1 cellular context compared by ENCODE assay signal in the genomic region with DNA sequence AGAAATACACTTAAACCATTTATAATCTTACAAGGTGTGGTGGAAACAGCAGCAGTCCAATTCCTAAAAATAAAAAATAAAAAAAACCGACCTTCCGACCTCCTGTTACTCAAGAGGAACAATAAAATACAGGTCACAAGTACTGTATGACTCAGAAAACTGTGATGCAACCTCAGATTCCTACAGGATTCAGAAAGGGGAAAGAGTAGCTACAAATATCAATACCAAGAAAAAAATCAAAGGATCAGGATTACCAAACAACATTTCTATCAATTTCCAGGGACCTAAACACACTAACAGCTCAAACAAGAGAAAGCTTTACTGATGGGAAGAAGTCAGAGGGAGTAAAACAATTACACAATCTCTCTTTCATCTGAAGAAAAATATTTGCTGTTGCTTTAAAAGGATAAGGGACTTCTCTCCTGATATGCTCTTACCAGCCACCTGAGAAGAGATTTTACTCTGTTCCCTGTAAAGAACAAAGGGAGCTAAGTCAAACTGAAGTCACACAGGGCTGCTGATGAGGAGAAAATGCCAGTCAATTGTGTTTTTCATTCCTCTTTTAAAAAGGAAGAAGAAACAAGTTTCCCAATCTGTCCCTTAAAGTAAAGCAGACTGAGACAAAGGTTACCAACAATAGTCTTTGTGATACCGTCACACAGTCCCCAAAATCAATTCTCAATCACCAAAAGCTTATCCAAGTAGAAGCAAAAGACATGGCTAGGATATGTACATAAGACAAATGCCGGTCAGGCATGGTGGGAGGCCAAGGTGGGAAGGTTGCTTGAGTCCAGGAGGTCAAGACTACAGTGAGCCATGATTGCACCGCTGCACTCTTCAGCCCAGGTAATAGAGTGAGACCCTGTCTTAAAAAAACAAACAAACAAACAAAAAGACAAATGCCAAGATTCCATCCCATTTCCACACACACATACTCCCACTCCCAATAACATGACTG.
TF ChIP-seq lines count a peak whose summit lies in the region.

No MANE protein-coding gene starts in this region.

TF ChIP-seq in HepG2, 621 proteins besides CTCF, POLR2A, EP300 and RAD21 (continues in another document):
- TF ChIP-seq ZNF382 (CRISPR knock-in tag; IDR thresholded peaks at IDR 0.05; ENCODE audit: borderline replicate concordance) (no peak), ZBTB3 (CRISPR knock-in tag; IDR thresholded peaks at IDR 0.05; ENCODE audit: borderline replicate concordance, low read depth) (peak; percentile 75; the same call in 1 of the 2 replicates), NR1H2 (CRISPR knock-in tag; IDR thresholded peaks at IDR 0.05; ENCODE audit: borderline replicate concordance, low read depth) (no peak), YEATS4 (CRISPR knock-in tag; IDR thresholded peaks at IDR 0.05; ENCODE audit: borderline replicate concordance) (no peak; the same call in 1 of the 2 replicates), ZFP62 (CRISPR knock-in tag; IDR thresholded peaks at IDR 0.05) (no peak), ZNF768 (CRISPR knock-in tag; IDR thresholded peaks at IDR 0.05) (no peak), ZBTB21 (CRISPR knock-in tag; IDR thresholded peaks at IDR 0.05) (no peak; the same call in 1 of the 2 replicates), SIX1 (CRISPR knock-in tag; IDR thresholded peaks at IDR 0.05; ENCODE audit: borderline replicate concordance) (peak; percentile 88), BRCA1 (CRISPR knock-in tag; IDR thresholded peaks at IDR 0.05) (no peak), CHD2 (IDR thresholded peaks at IDR 0.05; ENCODE audit: low read depth, low read length) (no peak), MAFK (conservative IDR thresholded peaks at IDR 0.05 in 1 of 2, IDR thresholded peaks at IDR 0.05 in 1 of 2; ENCODE audit: low read length in 2 of 2) (peak in 1 of 2 experiments; percentile 30; a peak in 1 of 4 replicates), MIER3 (CRISPR knock-in tag; IDR thresholded peaks at IDR 0.05; ENCODE audit: borderline replicate concordance) (peak; percentile 80; the same call in 1 of the 2 replicates), ZNF432 (CRISPR knock-in tag; IDR thresholded peaks at IDR 0.05; ENCODE audit: borderline replicate concordance) (no peak)
- TF ChIP-seq, protein P1, sequence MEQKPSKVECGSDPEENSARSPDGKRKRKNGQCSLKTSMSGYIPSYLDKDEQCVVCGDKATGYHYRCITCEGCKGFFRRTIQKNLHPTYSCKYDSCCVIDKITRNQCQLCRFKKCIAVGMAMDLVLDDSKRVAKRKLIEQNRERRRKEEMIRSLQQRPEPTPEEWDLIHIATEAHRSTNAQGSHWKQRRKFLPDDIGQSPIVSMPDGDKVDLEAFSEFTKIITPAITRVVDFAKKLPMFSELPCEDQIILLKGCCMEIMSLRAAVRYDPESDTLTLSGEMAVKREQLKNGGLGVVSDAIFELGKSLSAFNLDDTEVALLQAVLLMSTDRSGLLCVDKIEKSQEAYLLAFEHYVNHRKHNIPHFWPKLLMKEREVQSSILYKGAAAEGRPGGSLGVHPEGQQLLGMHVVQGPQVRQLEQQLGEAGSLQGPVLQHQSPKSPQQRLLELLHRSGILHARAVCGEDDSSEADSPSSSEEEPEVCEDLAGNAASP (CRISPR knock-in tag; IDR thresholded peaks at IDR 0.05; ENCODE audit: borderline replicate concordance), result peak; percentile 8; the same call in 1 of the 2 replicates
- TF ChIP-seq, protein P2, sequence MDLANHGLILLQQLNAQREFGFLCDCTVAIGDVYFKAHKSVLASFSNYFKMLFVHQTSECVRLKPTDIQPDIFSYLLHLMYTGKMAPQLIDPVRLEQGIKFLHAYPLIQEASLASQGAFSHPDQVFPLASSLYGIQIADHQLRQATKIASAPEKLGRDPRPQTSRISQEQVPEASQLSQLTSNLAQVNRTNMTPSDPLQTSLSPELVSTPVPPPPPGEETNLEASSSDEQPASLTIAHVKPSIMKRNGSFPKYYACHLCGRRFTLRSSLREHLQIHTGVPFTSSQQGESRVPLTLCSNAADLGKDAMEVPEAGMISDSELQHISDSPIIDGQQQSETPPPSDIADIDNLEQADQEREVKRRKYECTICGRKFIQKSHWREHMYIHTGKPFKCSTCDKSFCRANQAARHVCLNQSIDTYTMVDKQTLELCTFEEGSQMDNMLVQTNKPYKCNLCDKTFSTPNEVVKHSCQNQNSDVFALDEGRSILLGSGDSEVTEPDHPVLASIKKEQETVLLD (CRISPR knock-in tag; IDR thresholded peaks at IDR 0.05; ENCODE audit: low read depth), result no peak
- TF ChIP-seq, protein P3, sequence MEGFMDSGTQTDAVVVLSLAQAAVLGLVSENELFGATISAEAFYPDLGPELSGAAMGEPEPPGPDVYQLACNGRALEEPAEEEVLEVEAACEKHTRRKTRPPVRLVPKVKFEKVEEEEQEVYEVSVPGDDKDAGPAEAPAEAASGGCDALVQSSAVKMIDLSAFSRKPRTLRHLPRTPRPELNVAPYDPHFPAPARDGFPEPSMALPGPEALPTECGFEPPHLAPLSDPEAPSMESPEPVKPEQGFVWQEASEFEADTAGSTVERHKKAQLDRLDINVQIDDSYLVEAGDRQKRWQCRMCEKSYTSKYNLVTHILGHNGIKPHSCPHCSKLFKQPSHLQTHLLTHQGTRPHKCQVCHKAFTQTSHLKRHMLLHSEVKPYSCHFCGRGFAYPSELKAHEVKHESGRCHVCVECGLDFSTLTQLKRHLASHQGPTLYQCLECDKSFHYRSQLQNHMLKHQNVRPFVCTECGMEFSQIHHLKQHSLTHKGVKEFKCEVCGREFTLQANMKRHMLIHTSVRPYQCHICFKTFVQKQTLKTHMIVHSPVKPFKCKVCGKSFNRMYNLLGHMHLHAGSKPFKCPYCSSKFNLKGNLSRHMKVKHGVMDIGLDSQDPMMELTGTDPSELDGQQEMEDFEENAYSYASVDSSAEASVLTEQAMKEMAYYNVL (CRISPR knock-in tag; IDR thresholded peaks at IDR 0.05; ENCODE audit: borderline replicate concordance), result peak; percentile 98
- TF ChIP-seq, protein P4, sequence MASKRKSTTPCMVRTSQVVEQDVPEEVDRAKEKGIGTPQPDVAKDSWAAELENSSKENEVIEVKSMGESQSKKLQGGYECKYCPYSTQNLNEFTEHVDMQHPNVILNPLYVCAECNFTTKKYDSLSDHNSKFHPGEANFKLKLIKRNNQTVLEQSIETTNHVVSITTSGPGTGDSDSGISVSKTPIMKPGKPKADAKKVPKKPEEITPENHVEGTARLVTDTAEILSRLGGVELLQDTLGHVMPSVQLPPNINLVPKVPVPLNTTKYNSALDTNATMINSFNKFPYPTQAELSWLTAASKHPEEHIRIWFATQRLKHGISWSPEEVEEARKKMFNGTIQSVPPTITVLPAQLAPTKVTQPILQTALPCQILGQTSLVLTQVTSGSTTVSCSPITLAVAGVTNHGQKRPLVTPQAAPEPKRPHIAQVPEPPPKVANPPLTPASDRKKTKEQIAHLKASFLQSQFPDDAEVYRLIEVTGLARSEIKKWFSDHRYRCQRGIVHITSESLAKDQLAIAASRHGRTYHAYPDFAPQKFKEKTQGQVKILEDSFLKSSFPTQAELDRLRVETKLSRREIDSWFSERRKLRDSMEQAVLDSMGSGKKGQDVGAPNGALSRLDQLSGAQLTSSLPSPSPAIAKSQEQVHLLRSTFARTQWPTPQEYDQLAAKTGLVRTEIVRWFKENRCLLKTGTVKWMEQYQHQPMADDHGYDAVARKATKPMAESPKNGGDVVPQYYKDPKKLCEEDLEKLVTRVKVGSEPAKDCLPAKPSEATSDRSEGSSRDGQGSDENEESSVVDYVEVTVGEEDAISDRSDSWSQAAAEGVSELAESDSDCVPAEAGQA (IDR thresholded peaks at IDR 0.05; ENCODE audit: low read depth), result no peak
- TF ChIP-seq, protein P4 (CRISPR knock-in tag; IDR thresholded peaks at IDR 0.05; ENCODE audit: borderline replicate concordance), result no peak
- TF ChIP-seq, protein P5, sequence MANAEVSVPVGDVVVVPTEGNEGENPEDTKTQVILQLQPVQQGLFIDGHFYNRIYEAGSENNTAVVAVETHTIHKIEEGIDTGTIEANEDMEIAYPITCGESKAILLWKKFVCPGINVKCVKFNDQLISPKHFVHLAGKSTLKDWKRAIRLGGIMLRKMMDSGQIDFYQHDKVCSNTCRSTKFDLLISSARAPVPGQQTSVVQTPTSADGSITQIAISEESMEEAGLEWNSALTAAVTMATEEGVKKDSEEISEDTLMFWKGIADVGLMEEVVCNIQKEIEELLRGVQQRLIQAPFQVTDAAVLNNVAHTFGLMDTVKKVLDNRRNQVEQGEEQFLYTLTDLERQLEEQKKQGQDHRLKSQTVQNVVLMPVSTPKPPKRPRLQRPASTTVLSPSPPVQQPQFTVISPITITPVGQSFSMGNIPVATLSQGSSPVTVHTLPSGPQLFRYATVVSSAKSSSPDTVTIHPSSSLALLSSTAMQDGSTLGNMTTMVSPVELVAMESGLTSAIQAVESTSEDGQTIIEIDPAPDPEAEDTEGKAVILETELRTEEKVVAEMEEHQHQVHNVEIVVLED (CRISPR knock-in tag; IDR thresholded peaks at IDR 0.05; ENCODE audit: borderline replicate concordance), result no peak
- TF ChIP-seq, protein P6, sequence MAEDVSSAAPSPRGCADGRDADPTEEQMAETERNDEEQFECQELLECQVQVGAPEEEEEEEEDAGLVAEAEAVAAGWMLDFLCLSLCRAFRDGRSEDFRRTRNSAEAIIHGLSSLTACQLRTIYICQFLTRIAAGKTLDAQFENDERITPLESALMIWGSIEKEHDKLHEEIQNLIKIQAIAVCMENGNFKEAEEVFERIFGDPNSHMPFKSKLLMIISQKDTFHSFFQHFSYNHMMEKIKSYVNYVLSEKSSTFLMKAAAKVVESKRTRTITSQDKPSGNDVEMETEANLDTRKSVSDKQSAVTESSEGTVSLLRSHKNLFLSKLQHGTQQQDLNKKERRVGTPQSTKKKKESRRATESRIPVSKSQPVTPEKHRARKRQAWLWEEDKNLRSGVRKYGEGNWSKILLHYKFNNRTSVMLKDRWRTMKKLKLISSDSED (CRISPR knock-in tag; IDR thresholded peaks at IDR 0.05), result no peak
- TF ChIP-seq, protein P7, sequence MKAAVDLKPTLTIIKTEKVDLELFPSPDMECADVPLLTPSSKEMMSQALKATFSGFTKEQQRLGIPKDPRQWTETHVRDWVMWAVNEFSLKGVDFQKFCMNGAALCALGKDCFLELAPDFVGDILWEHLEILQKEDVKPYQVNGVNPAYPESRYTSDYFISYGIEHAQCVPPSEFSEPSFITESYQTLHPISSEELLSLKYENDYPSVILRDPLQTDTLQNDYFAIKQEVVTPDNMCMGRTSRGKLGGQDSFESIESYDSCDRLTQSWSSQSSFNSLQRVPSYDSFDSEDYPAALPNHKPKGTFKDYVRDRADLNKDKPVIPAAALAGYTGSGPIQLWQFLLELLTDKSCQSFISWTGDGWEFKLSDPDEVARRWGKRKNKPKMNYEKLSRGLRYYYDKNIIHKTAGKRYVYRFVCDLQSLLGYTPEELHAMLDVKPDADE (CRISPR knock-in tag; IDR thresholded peaks at IDR 0.05), result no peak
- TF ChIP-seq, protein P8, sequence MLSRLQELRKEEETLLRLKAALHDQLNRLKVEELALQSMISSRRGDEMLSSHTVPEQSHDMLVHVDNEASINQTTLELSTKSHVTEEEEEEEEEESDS (CRISPR knock-in tag; IDR thresholded peaks at IDR 0.05; ENCODE audit: borderline replicate concordance), result no peak
- TF ChIP-seq, protein P9, sequence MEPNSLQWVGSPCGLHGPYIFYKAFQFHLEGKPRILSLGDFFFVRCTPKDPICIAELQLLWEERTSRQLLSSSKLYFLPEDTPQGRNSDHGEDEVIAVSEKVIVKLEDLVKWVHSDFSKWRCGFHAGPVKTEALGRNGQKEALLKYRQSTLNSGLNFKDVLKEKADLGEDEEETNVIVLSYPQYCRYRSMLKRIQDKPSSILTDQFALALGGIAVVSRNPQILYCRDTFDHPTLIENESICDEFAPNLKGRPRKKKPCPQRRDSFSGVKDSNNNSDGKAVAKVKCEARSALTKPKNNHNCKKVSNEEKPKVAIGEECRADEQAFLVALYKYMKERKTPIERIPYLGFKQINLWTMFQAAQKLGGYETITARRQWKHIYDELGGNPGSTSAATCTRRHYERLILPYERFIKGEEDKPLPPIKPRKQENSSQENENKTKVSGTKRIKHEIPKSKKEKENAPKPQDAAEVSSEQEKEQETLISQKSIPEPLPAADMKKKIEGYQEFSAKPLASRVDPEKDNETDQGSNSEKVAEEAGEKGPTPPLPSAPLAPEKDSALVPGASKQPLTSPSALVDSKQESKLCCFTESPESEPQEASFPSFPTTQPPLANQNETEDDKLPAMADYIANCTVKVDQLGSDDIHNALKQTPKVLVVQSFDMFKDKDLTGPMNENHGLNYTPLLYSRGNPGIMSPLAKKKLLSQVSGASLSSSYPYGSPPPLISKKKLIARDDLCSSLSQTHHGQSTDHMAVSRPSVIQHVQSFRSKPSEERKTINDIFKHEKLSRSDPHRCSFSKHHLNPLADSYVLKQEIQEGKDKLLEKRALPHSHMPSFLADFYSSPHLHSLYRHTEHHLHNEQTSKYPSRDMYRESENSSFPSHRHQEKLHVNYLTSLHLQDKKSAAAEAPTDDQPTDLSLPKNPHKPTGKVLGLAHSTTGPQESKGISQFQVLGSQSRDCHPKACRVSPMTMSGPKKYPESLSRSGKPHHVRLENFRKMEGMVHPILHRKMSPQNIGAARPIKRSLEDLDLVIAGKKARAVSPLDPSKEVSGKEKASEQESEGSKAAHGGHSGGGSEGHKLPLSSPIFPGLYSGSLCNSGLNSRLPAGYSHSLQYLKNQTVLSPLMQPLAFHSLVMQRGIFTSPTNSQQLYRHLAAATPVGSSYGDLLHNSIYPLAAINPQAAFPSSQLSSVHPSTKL (CRISPR knock-in tag; IDR thresholded peaks at IDR 0.05), result peak; percentile 95
